Comparison of ENCODE assay signal across 8 cellular contexts in genomic region chr15:75650908-75651809, GRCh38. TPM values are rescaled to one million over a fixed set of nuclear protein-coding genes. Genes with fewer than 3 reads are reported as not detected.
DNase-seq lines count a peak whose midpoint lies in the region; ATAC-seq and TF ChIP-seq lines count a peak whose summit lies in the region.

No MANE protein-coding gene starts in this region.

- peak; percentile 5 for ATAC-seq in activated naive CD8-positive, alpha-beta T cell treated with anti-CD3 and anti-CD28 coated beads, Interleukin-2, amount 10 ng/mL, durations not matched to agents 7 days and 5 days (ENCODE audit: low read depth)

- TF ChIP-seq POLR2A in uterus (IDR thresholded peaks at IDR 0.05), result no peak

- no peak overlapping the region for H2BK5ac ChIP-seq in mesenchymal stem cell (ENCODE audit: low read depth, low read length, poor library complexity, severe bottlenecking)

- H3K27me3 ChIP-seq in mesenchymal stem cell (ENCODE audit: control insufficient read depth in 1 of 2, insufficient read depth in 1 of 2, low read length in 2 of 2) (no peaks in the 10 kb centered on the region), uterus (no peaks in the 10 kb centered on the region), MM.1S (replicated peaks; ENCODE audit: insufficient read depth, low read length) (peaks cover 24% of the 10 kb centered on the region)

- H3K27ac Mint-ChIP-seq in activated naive CD8-positive, alpha-beta T cell treated with anti-CD3 and anti-CD28 coated beads, Interleukin-2, amount 10 ng/mL, durations not matched to agents 7 days and 5 days, result peak overlapping the region; percentile 68
- H3K27ac Mint-ChIP-seq in activated naive CD8-positive, alpha-beta T cell treated with anti-CD3 and anti-CD28 coated beads for 36 hours, result no peak overlapping the region

- 56% methylated on average over 7 of the region's 9 CpGs for WGBS in mesenchymal stem cell

- H2AFZ ChIP-seq in mesenchymal stem cell (ENCODE audit: low read depth, low read length), result no peak overlapping the region
- H2AFZ ChIP-seq in MM.1S (ENCODE audit: low read length), result no peak overlapping the region

- peaks cover 14% of the 10 kb centered on the region for H3K27me3 Mint-ChIP-seq in activated naive CD8-positive, alpha-beta T cell treated with anti-CD3 and anti-CD28 coated beads, Interleukin-2, amount 10 ng/mL, durations not matched to agents 7 days and 5 days
- no peaks in the 10 kb centered on the region for H3K27me3 Mint-ChIP-seq in activated naive CD8-positive, alpha-beta T cell treated with anti-CD3 and anti-CD28 coated beads for 36 hours

- peak overlapping the region; percentile 30 to 71 for H3K4ac ChIP-seq in mesenchymal stem cell (ENCODE audit: low read depth in 1 of 2, low read length in 2 of 2)

- H4K91ac ChIP-seq in mesenchymal stem cell (ENCODE audit: low read length), result peak overlapping the region; percentile 9

- no peak overlapping the region for H3K4me3 Mint-ChIP-seq in activated naive CD8-positive, alpha-beta T cell treated with anti-CD3 and anti-CD28 coated beads, Interleukin-2, amount 10 ng/mL, durations not matched to agents 7 days and 5 days
- no peak overlapping the region for H3K4me3 Mint-ChIP-seq in activated naive CD8-positive, alpha-beta T cell treated with anti-CD3 and anti-CD28 coated beads for 36 hours

- H3K4me1 ChIP-seq in mesenchymal stem cell (ENCODE audit: control insufficient read depth, insufficient read depth, low read depth, low read length) (peaks cover 53% of the 10 kb centered on the region), uterus (peaks cover 2 to 62% of the 10 kb centered on the region in 2 donors), MM.1S (ENCODE audit: low read length) (no peaks in the 10 kb centered on the region)

- H3K23ac ChIP-seq in mesenchymal stem cell (ENCODE audit: low read length in 2 of 2), result no peak overlapping the region

- no peaks in the 10 kb centered on the region for H3F3A ChIP-seq in MM.1S (ENCODE audit: insufficient read depth, low read length)

- H2BK120ac ChIP-seq in mesenchymal stem cell (ENCODE audit: low read depth, low read length), result no peak overlapping the region

- peak overlapping the region; percentile 48 to 82 for H3K18ac ChIP-seq in mesenchymal stem cell (ENCODE audit: low read depth in 1 of 2, low read length in 2 of 2)

- H4K20me1 ChIP-seq in MM.1S (ENCODE audit: insufficient read depth, low read length), result no peaks in the 10 kb centered on the region

- H2BK12ac ChIP-seq in mesenchymal stem cell (ENCODE audit: low read length in 2 of 2), result peak overlapping the region in 1 of 2 experiments; percentile 65

- H3K9me3 ChIP-seq in mesenchymal stem cell (ENCODE audit: control insufficient read depth, low read length) (no peaks in the 10 kb centered on the region), uterus (no peaks in the 10 kb centered on the region), MM.1S (replicated peaks; ENCODE audit: insufficient read depth, low read length) (no peaks in the 10 kb centered on the region)

- H4K8ac ChIP-seq in mesenchymal stem cell (ENCODE audit: low read length), result peak overlapping the region; percentile 22

- H3K4me1 Mint-ChIP-seq in activated naive CD8-positive, alpha-beta T cell treated with anti-CD3 and anti-CD28 coated beads, Interleukin-2, amount 10 ng/mL, durations not matched to agents 7 days and 5 days, result peaks cover 12% of the 10 kb centered on the region
- peaks cover 28% of the 10 kb centered on the region for H3K4me1 Mint-ChIP-seq in activated naive CD8-positive, alpha-beta T cell treated with anti-CD3 and anti-CD28 coated beads for 36 hours

- H3K4me3 ChIP-seq in choroid plexus epithelial cell (ENCODE audit: low read depth, low read length) (peak overlapping the region; percentile 89), mesenchymal stem cell (ENCODE audit: insufficient read depth in 1 of 2, low read depth in 1 of 2, low read length in 2 of 2) (peak overlapping the region; percentile 2 to 94), uterus (peak overlapping the region; percentile 19 to 30), MM.1S (ENCODE audit: low read length) (no peak overlapping the region)

- H3K79me2 ChIP-seq in MM.1S (ENCODE audit: low read length), result no peaks in the 10 kb centered on the region

- H3K36me3 Mint-ChIP-seq in activated naive CD8-positive, alpha-beta T cell treated with anti-CD3 and anti-CD28 coated beads, Interleukin-2, amount 10 ng/mL, durations not matched to agents 7 days and 5 days, result no peaks in the 10 kb centered on the region
- H3K36me3 Mint-ChIP-seq in activated naive CD8-positive, alpha-beta T cell treated with anti-CD3 and anti-CD28 coated beads for 36 hours, result no peaks in the 10 kb centered on the region

- TF ChIP-seq CTCF in choroid plexus epithelial cell (conservative IDR thresholded peaks at IDR 0.05; ENCODE audit: low read depth, low read length) (no peak), uterus (IDR thresholded peaks at IDR 0.05) (no peak), MM.1S (IDR thresholded peaks at IDR 0.05; ENCODE audit: low read length) (no peak)

- H3K27ac ChIP-seq in mesenchymal stem cell (ENCODE audit: low read length, poor library complexity, severe bottlenecking) (no peak overlapping the region), uterus (peak overlapping the region; percentile 61 to 73), MM.1S (ENCODE audit: low read length) (no peak overlapping the region)

- peak overlapping the region in 1 of 2 experiments; percentile 89 for H3K14ac ChIP-seq in mesenchymal stem cell (ENCODE audit: low read length in 2 of 2)

- POLR2A ChIA-PET in activated naive CD8-positive, alpha-beta T cell treated with anti-CD3 and anti-CD28 coated beads, Interleukin-2, amount 10 ng/mL, durations not matched to agents 7 days and 5 days (lab: Charles Lee), result interaction anchor here (0.6 to 1.5 kb wide), 4 partner anchors 10 to 283 kb away, joined by 3 to 5 read pairs (median 4); partner anchors contain the start of genes IMP3 and MAN2C1

- H3K4me2 ChIP-seq in mesenchymal stem cell (ENCODE audit: low read length, poor library complexity, severe bottlenecking) (peak overlapping the region; percentile 58), MM.1S (ENCODE audit: low read depth, low read length) (no peak overlapping the region)

- intact Hi-C loops in uterus (cut with DNase I; ENCODE audit: low total_unique reads), result no loop called here

- no peaks in the 10 kb centered on the region for H3K9me2 ChIP-seq in MM.1S (replicated peaks; ENCODE audit: insufficient read depth, low read length)

- peaks cover 7% of the 10 kb centered on the region for H3K79me1 ChIP-seq in mesenchymal stem cell (replicated peaks; ENCODE audit: low read length, poor library complexity, severe bottlenecking)

- H3K36me3 ChIP-seq in mesenchymal stem cell (ENCODE audit: control insufficient read depth in 1 of 2, insufficient read depth in 2 of 2, low read depth in 1 of 2, low read length in 2 of 2), result peaks cover 53 to 60% of the 10 kb centered on the region in 2 experiments
- H3K36me3 ChIP-seq in uterus, result no peaks in the 10 kb centered on the region
- no peaks in the 10 kb centered on the region for H3K36me3 ChIP-seq in MM.1S (replicated peaks; ENCODE audit: insufficient read depth, low read length)

- no peak overlapping the region for H2BK15ac ChIP-seq in mesenchymal stem cell (ENCODE audit: low read depth, poor library complexity, severe bottlenecking)

- H3K9ac ChIP-seq in mesenchymal stem cell (ENCODE audit: low read length), result peak overlapping the region; percentile 98
- no peak overlapping the region for H3K9ac ChIP-seq in MM.1S (ENCODE audit: low read length)

- H3K9me3 Mint-ChIP-seq in activated naive CD8-positive, alpha-beta T cell treated with anti-CD3 and anti-CD28 coated beads, Interleukin-2, amount 10 ng/mL, durations not matched to agents 7 days and 5 days, result no peaks in the 10 kb centered on the region
- H3K9me3 Mint-ChIP-seq in activated naive CD8-positive, alpha-beta T cell treated with anti-CD3 and anti-CD28 coated beads for 36 hours, result no peaks in the 10 kb centered on the region

- DNase-seq in activated naive CD8-positive, alpha-beta T cell treated with anti-CD3 and anti-CD28 coated beads, Interleukin-2, amount 10 ng/mL, durations not matched to agents 7 days and 5 days, result peak; percentile 41
- no peak for DNase-seq in activated naive CD8-positive, alpha-beta T cell treated with anti-CD3 and anti-CD28 coated beads for 36 hours
- DNase-seq in choroid plexus epithelial cell (ENCODE audit: low read depth) (no peak), mesenchymal stem cell (peak; percentile 71), uterus (no peak), MM.1S (no peak), DMS153 (lab: John Stamatoyannopoulos, UW) (no peak), NK-92 (lab: John Stamatoyannopoulos, UW; ENCODE audit: unreplicated experiment) (no peak)

- no peak overlapping the region for H2AK5ac ChIP-seq in mesenchymal stem cell (ENCODE audit: low read length, severe bottlenecking)

RNA-seq across cellular contexts. Expression of gene SNX33, which starts 3.4 kb away (rescaled TPM):
- 1 to 10 TPM; 2.1 to 2.6 TPM for total RNA-seq in activated naive CD8-positive, alpha-beta T cell treated with anti-CD3 and anti-CD28 coated beads, Interleukin-2, amount 10 ng/mL, durations not matched to agents 7 days and 5 days
- 1 to 10 TPM; 2.6 to 3.3 TPM for total RNA-seq in activated naive CD8-positive, alpha-beta T cell treated with anti-CD3 and anti-CD28 coated beads for 36 hours
- 23.0 TPM for polyA plus RNA-seq in mesenchymal stem cell (2013, experiment 1 of 2)
- 22.6 TPM for polyA plus RNA-seq in mesenchymal stem cell (2013, experiment 2 of 2)
- total RNA-seq in uterus, result 10 to 100 TPM in 3 of 4 donors, 1 to 10 TPM in 1; 8.7 to 43.6 (median 28.2) TPM

RNA-seq across cellular contexts. Expression of gene IMP3, which starts 11.1 kb away (rescaled TPM):
- total RNA-seq in activated naive CD8-positive, alpha-beta T cell treated with anti-CD3 and anti-CD28 coated beads, Interleukin-2, amount 10 ng/mL, durations not matched to agents 7 days and 5 days, result 10 to 100 TPM; 85.3 to 87.1 TPM
- total RNA-seq in activated naive CD8-positive, alpha-beta T cell treated with anti-CD3 and anti-CD28 coated beads for 36 hours, result 100 to 1,000 TPM; 132 to 134 TPM
- 49.0 TPM for polyA plus RNA-seq in mesenchymal stem cell (2013, experiment 1 of 2)
- polyA plus RNA-seq in mesenchymal stem cell (2013, experiment 2 of 2), result 48.8 TPM
- total RNA-seq in uterus, result 100 to 1,000 TPM in 1 of 4 donors, 10 to 100 TPM in 3; 32.9 to 171 (median 68.5) TPM

RNA-seq across cellular contexts. Expression of gene SNUPN, which starts 25.6 kb away (rescaled TPM):
- total RNA-seq in activated naive CD8-positive, alpha-beta T cell treated with anti-CD3 and anti-CD28 coated beads, Interleukin-2, amount 10 ng/mL, durations not matched to agents 7 days and 5 days, result 10 to 100 TPM; 27.1 to 30.4 TPM
- total RNA-seq in activated naive CD8-positive, alpha-beta T cell treated with anti-CD3 and anti-CD28 coated beads for 36 hours, result 10 to 100 TPM; 34.1 to 34.8 TPM
- polyA plus RNA-seq in mesenchymal stem cell (2013, experiment 1 of 2), result 21.7 TPM
- polyA plus RNA-seq in mesenchymal stem cell (2013, experiment 2 of 2), result 20.5 TPM
- 10 to 100 TPM in 3 of 4 donors, 1 to 10 TPM in 1; 2.0 to 35.8 (median 29.1) TPM for total RNA-seq in uterus

Comparison
In these comparisons a context has a peak if more than half of its experiments do, and no peak if none do; other contexts are left out.
1. DNase-seq: peak in activated naive CD8-positive, alpha-beta T cell treated with anti-CD3 and anti-CD28 coated beads, Interleukin-2, amount 10 ng/mL, durations not matched to agents 7 days and 5 days (single experiment) and mesenchymal stem cell (single experiment); none in activated naive CD8-positive, alpha-beta T cell treated with anti-CD3 and anti-CD28 coated beads for 36 hours (single experiment), choroid plexus epithelial cell (single experiment), uterus (0 of 2), MM.1S (single experiment), DMS153 (single experiment) and NK-92 (single experiment).
2. H3K27ac ChIP-seq: peak in uterus (2 of 2); none in mesenchymal stem cell (single experiment) and MM.1S (single experiment).